In the genomic region with DNA sequence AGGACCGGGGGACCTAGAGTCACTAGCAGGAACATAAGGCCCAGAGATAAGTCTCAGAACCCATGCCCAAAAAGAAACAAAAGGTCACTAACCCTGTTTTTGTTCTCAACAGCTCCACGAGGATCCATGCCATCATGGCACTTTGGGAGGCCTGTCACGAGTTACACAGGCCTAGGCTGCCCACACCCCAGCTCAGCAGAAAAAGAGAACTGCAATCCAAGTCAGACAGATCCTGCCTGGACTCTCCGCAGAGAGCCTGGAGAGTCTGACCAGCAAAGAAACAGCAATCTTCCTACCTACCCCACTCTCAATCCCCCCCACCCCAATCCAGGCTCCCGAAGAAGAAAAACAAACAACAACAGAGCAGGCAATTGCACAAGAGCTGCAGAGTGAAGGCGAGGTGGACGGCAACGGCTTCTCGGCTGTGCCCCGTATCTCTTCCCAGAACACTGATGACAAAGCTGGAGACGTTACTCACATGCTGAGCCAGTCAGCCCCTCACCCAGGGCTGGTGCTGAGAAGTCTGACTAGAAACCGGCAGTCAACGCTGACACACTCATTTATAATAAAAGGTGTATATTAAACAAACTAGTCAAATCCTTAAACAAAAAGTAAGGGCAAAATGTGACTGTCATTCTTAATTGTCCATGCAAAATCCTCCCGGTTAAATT, we compare ENCODE assay signal across 8 cellular contexts.
A peak's percentile ranks its signal among the peaks of the same experiment; 100 is the strongest.
DNase-seq lines count a peak whose midpoint lies in the region.

No MANE protein-coding gene starts in this region.

- DNase-seq in AG20443 (ENCODE audit: low spot score): peak; percentile 67
- peak; percentile 81 for DNase-seq in LHCN-M2 (ENCODE audit: low read depth)
- DNase-seq in brain pericyte (ENCODE audit: low read depth, low spot score): peak; percentile 85
- peak; percentile 30 for DNase-seq in stimulated activated CD4-positive, alpha-beta T cell treated with anti-CD3 and anti-CD28 coated beads, Interleukin-4, amount 100 ng/mL, for 1 hour
- DNase-seq in NCI-H128 (lab: John Stamatoyannopoulos, UW; ENCODE audit: unreplicated experiment): no peak
- DNase-seq in ureter (ENCODE audit: low spot score): no peak
- DNase-seq in HT-29 (ENCODE audit: low spot score): no peak

- no peaks in the 10 kb centered on the region for H3K27me3 ChIP-seq in layer of hippocampus (ENCODE audit: control insufficient read depth, insufficient read depth, low read length)

- H3K27ac ChIP-seq in layer of hippocampus (ENCODE audit: low read depth, low read length): peak overlapping the region; percentile 71

Comparison
In these comparisons a context has a peak if more than half of its experiments do, and no peak if none do; other contexts are left out.
1. DNase-seq: peak in AG20443 (single experiment), LHCN-M2 (single experiment), brain pericyte (single experiment) and stimulated activated CD4-positive, alpha-beta T cell treated with anti-CD3 and anti-CD28 coated beads, Interleukin-4, amount 100 ng/mL, for 1 hour (single experiment); none in NCI-H128 (single experiment), ureter (single experiment) and HT-29 (single experiment).